9 cellular contexts compared by ENCODE assay signal in the genomic region with DNA sequence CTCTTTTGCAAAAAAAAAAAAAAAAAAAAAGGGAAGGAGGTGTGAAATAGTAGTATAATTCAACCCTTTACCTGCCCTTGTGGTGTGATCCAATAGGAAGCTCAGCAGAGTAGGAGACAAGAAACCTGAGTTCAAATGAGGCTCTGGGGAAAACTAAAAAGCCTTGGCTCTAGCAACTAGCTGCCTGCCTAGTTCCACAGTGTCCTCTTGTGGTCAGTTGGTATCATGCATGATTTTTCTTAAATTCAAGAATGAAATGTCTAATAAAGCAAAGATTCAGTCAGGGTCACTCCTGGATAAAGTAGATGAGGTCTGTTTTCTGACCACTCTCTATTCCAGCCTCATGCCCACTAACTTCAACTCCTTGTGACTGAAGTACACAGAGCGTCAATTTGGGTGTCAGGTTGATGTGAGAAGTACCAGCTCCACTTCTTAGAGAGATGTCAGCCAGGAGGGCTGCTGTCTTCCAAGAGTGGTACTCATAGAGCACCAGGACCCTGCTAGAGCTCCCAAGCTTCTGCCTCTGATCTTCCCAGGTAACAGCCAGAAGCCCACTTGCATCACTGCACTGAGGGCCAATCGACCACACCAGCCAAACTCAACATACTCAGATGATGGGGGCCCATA. TPM values are rescaled to one million over a fixed set of nuclear protein-coding genes. Genes with fewer than 3 reads are reported as not detected.
DNase-seq lines count a peak whose midpoint lies in the region; ATAC-seq, FAIRE-seq and TF ChIP-seq lines count a peak whose summit lies in the region.
"Had no signal": no experiment of that assay in that cellular context is flagged by ENCODE, and none has a peak within 500 bp of the region (broad histone marks: within the 10 kb centered on the region; RNA-seq: fewer than 3 reads in every experiment).

No MANE protein-coding gene starts in this region.

- intact Hi-C loops in stomach (cut with DNase I; ENCODE audit: low total_unique reads): loop anchor here (10.0 kb wide), 1 partner anchor 735 kb away; no protein-coding TSS in a partner anchor

- peak; percentile 69 for FAIRE-seq in GM12892 (lab: Jason Lieb, UNC)
- FAIRE-seq: endometrium had no signal

- no peaks in the 10 kb centered on the region for H3K9me3 ChIP-seq in stomach

- no peak overlapping the region for H3K27ac ChIP-seq in stomach

- no peak for ATAC-seq in HG03460 (IDR thresholded peaks at IDR 0.05; ENCODE audit: unreplicated experiment)

- no peaks in the 10 kb centered on the region for H3K27me3 ChIP-seq in stomach

- 68 to 89% (median 70%) methylated on average over 2 of the region's 2 CpGs for WGBS in stomach, 5 donors

- no peaks in the 10 kb centered on the region for H3K4me1 ChIP-seq in stomach

- H3K4me3 ChIP-seq in AG10803 (ENCODE audit: low read length) (no peak overlapping the region), stomach (no peak overlapping the region)

- peak; percentile 95 for TF ChIP-seq CTCF in AG10803 (conservative IDR thresholded peaks at IDR 0.05; ENCODE audit: low read length)
- TF ChIP-seq CTCF in stomach (IDR thresholded peaks at IDR 0.05): peak in 5 of 7 experiments; percentile 30 to 71 (median 49)

- TF ChIP-seq POLR2A in GM12892 (IDR thresholded peaks at IDR 0.05; ENCODE audit: low read depth, low read length): no peak
- no peak for TF ChIP-seq POLR2A in stomach (IDR thresholded peaks at IDR 0.05)

- H3K36me3 ChIP-seq in stomach: peaks cover 0 to 5% (median 2%) of the 10 kb centered on the region in 4 donors

- peak; percentile 65 for DNase-seq in AG10803 (ENCODE audit: low read depth)
- DNase-seq in GM12892 (ENCODE audit: insufficient read length): no peak
- peak; percentile 56 for DNase-seq in NCI-H1105 treated with DMSO at 0.1 percent for 48 hours (lab: John Stamatoyannopoulos, UW)
- DNase-seq in SKM-1 treated with dmso at 0.1 percent for 144 hours (lab: John Stamatoyannopoulos, UW; ENCODE audit: unreplicated experiment): peak; percentile 31
- peak; percentile 31 for DNase-seq in foreskin melanocyte
- no peak for DNase-seq in stomach
- no peak for DNase-seq in 8988T

- TF ChIP-seq EP300 in stomach (IDR thresholded peaks at IDR 0.05): no peak

RNA-seq across cellular contexts. Expression of a gene that starts 10.5 kb away (rescaled TPM):
- polyA plus RNA-seq in GM12892 (2012; ENCODE audit: missing spikeins): 102 TPM
- total RNA-seq in stomach: 10 to 100 TPM in 3 of 5 donors, 1 to 10 TPM in 2; 2.9 to 45.3 (median 14.3) TPM
- polyA plus RNA-seq in stomach: 100 to 1,000 TPM in 1 of 3 donors, 10 to 100 TPM in 2; 60.8 to 109 (median 89.6) TPM

RNA-seq across cellular contexts. Expression of a gene that starts 15.6 kb away (rescaled TPM):
- 16.9 TPM for polyA plus RNA-seq in GM12892 (2012; ENCODE audit: missing spikeins)
- total RNA-seq in stomach: 100 to 1,000 TPM in 1 of 5 donors, 10 to 100 TPM in 4; 19.6 to 197 (median 55.8) TPM
- polyA plus RNA-seq in stomach: 1 to 10 TPM; 7.2 to 8.1 (median 7.7) TPM

Comparison
In these comparisons a context has a peak if more than half of its experiments do, and no peak if none do; other contexts are left out.
1. DNase-seq: peak in AG10803 (single experiment), NCI-H1105 treated with DMSO at 0.1 percent for 48 hours (single experiment), SKM-1 treated with dmso at 0.1 percent for 144 hours (single experiment) and foreskin melanocyte (single experiment); none in GM12892 (single experiment), stomach (single experiment) and 8988T (single experiment).